Comparison of ENCODE assay signal across 3 cellular contexts in the genomic region with DNA sequence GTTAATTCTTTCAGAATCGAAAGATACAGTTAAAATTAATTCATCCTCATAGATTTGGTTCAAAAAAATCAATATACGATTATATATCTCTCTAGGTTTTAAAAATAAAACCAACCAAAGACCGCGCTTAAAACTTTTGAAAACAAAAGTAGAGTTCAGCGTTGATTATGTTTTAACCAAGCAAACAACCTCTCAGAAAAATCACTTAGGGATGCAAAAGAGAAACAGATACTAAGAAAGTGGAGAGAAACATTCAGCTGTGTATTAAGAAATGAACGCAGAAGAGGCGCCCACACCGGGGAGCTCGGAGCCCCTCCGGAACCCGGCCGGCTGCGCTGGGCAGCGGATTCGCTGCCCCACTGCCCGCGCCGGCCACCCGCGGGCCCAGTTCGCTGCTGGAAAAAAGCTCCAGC.
TF ChIP-seq lines count a peak whose summit lies in the region.

No MANE protein-coding gene starts in this region.

TF ChIP-seq in IMR-90, 13 proteins besides CTCF, POLR2A, EP300 and RAD21:
- no peak for TF ChIP-seq RFX5 (IDR thresholded peaks at IDR 0.05; ENCODE audit: low read depth, low read length)
- TF ChIP-seq BHLHE40 (IDR thresholded peaks at IDR 0.05; ENCODE audit: low read depth, low read length): no peak
- no peak for TF ChIP-seq SMC3 (IDR thresholded peaks at IDR 0.05; ENCODE audit: low read depth, low read length)
- TF ChIP-seq, protein P1, sequence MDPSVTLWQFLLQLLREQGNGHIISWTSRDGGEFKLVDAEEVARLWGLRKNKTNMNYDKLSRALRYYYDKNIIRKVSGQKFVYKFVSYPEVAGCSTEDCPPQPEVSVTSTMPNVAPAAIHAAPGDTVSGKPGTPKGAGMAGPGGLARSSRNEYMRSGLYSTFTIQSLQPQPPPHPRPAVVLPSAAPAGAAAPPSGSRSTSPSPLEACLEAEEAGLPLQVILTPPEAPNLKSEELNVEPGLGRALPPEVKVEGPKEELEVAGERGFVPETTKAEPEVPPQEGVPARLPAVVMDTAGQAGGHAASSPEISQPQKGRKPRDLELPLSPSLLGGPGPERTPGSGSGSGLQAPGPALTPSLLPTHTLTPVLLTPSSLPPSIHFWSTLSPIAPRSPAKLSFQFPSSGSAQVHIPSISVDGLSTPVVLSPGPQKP (IDR thresholded peaks at IDR 0.05; ENCODE audit: borderline replicate concordance, low read depth, low read length): no peak

TF ChIP-seq in GM12878, 131 proteins besides CTCF, POLR2A, EP300 and RAD21:
- no peak for TF ChIP-seq ZBTB4 (CRISPR knock-in tag; IDR thresholded peaks at IDR 0.05)
- TF ChIP-seq SUZ12 (IDR thresholded peaks at IDR 0.05; ENCODE audit: unreplicated experiment): peak; percentile 58
- TF ChIP-seq, protein P2, sequence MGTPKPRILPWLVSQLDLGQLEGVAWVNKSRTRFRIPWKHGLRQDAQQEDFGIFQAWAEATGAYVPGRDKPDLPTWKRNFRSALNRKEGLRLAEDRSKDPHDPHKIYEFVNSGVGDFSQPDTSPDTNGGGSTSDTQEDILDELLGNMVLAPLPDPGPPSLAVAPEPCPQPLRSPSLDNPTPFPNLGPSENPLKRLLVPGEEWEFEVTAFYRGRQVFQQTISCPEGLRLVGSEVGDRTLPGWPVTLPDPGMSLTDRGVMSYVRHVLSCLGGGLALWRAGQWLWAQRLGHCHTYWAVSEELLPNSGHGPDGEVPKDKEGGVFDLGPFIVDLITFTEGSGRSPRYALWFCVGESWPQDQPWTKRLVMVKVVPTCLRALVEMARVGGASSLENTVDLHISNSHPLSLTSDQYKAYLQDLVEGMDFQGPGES (IDR thresholded peaks at IDR 0.05): no peak
- no peak for TF ChIP-seq SREBF1 (IDR thresholded peaks at IDR 0.05; ENCODE audit: low read length)
- no peak for TF ChIP-seq SIX5 (IDR thresholded peaks at IDR 0.05; ENCODE audit: low read depth, low read length, severe bottlenecking)
- no peak for TF ChIP-seq ZNF24 (IDR thresholded peaks at IDR 0.05)
- TF ChIP-seq RUNX3 (IDR thresholded peaks at IDR 0.05; ENCODE audit: low read length): no peak

TF ChIP-seq in neural cell, 6 proteins besides CTCF, POLR2A, EP300 and RAD21:
- TF ChIP-seq SMC3 (conservative IDR thresholded peaks at IDR 0.05; ENCODE audit: poor library complexity) (no peak), EZH2 (IDR thresholded peaks at IDR 0.05; ENCODE audit: borderline replicate concordance, insufficient read depth, low read length, poor library complexity, severe bottlenecking) (peak; percentile 28)
TF ChIP-seq in neural cell: peak in this region for 1.
